8 cellular contexts compared by ENCODE assay signal in genomic region chr1:13851726-13852125, GRCh38.
"Had no signal": no experiment of that assay in that cellular context is flagged by ENCODE, and none has a peak within 500 bp of the region (broad histone marks: within the 10 kb centered on the region; RNA-seq: fewer than 3 reads in every experiment).

No MANE protein-coding gene starts in this region.

- FAIRE-seq: G401.6, GM12878, GM12891, GM12892, GM18507, GM19239 had no signal

- ATAC-seq: GM12878 had no signal

- DNase-seq: GDM1, GF-D8 had no signal

- H3K4me3 ChIP-seq: GM12878 had no signal
